8 cellular contexts compared by ENCODE assay signal in the genomic region with DNA sequence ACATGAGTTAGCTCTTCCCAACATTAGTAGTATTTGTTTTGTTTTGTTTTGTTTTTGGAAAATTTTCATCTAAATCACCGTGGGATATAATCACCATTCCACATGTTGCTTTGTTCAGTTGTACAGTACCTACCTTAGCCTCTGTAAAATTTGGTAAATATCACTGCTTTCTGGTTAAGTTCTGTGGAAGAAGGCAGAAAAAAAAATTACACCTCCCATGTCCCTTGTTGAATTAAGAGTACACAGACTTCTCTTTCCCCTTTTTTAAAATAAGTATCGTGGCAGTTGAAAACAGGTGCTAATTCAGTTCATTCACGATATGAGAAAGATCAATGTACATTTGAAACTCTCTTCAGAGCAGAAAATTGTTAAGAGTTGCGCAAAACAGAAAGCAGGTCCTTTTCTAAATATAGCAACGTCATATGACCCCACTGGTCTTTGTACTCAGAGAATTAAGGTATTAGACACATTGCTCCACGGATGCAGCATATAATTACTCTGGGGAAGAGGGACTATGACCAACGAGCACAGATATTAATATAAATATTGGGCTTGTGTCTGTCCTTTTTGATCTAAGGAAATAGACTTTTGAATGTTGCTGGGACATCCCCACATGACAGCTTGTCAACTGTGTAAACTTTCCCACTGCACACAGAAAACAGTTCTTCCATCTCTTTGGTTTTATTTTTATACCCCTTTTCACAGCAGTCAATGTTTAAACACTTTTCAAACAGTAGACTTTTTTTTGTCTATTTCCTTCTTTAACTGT. TPM values are rescaled to one million over a fixed set of nuclear protein-coding genes. Genes with fewer than 3 reads are reported as not detected.
DNase-seq lines count a peak whose midpoint lies in the region; ATAC-seq and TF ChIP-seq lines count a peak whose summit lies in the region.

No MANE protein-coding gene starts in this region.

- no peaks in the 10 kb centered on the region for H3K36me3 Mint-ChIP-seq in glutamatergic neuron (ENCODE audit: unreplicated experiment)

- H3K36me3 ChIP-seq in ACC112 (ENCODE audit: insufficient read depth, low read length) (no peaks in the 10 kb centered on the region), OCI-LY3 (replicated peaks; ENCODE audit: low read depth, low read length) (no peaks in the 10 kb centered on the region), stomach (no peaks in the 10 kb centered on the region)

- H3K4me1 ChIP-seq in ACC112 (ENCODE audit: control insufficient read depth, insufficient read depth, low read length, unreplicated experiment) (peaks cover 39% of the 10 kb centered on the region), OCI-LY3 (ENCODE audit: low read length) (peaks cover 57% of the 10 kb centered on the region), stomach (peaks cover 29 to 47% (median 37%) of the 10 kb centered on the region in 4 donors)

- no peak for TF ChIP-seq POLR2A in stomach (IDR thresholded peaks at IDR 0.05)

- peak overlapping the region; percentile 30; the same call in 1 of the 2 replicates for H3K4me3 ChIP-seq in ACC112 (ENCODE audit: low read depth, low read length)
- H3K4me3 ChIP-seq in OCI-LY3 (ENCODE audit: low read length), result peak overlapping the region; percentile 70
- H3K4me3 ChIP-seq in stomach, result no peak overlapping the region

- ATAC-seq in GM18868 (IDR thresholded peaks at IDR 0.05; ENCODE audit: unreplicated experiment), result peak; percentile 72
- peak; percentile 61 for ATAC-seq in HG03025 (IDR thresholded peaks at IDR 0.05; ENCODE audit: low FRiP score, unreplicated experiment)

- peak overlapping the region; percentile 82 for H3K4me2 ChIP-seq in OCI-LY3 (ENCODE audit: low read length)

- H2AFZ ChIP-seq in ACC112 (ENCODE audit: low read length, unreplicated experiment) (peak overlapping the region; percentile 84), OCI-LY3 (ENCODE audit: low read depth, low read length) (peak overlapping the region; percentile 67; the same call in 1 of the 2 replicates)

- TF ChIP-seq CTCF in OCI-LY3 (IDR thresholded peaks at IDR 0.05; ENCODE audit: low read depth, low read length) (no peak), glutamatergic neuron (IDR thresholded peaks at IDR 0.05; ENCODE audit: partially characterized antibody, unreplicated experiment) (no peak), stomach (IDR thresholded peaks at IDR 0.05) (no peak)

- peak overlapping the region; percentile 1 for H3K27ac Mint-ChIP-seq in glutamatergic neuron (ENCODE audit: unreplicated experiment)

- no peaks in the 10 kb centered on the region for H3K27me3 ChIP-seq in ACC112 (ENCODE audit: insufficient read depth, low read length)
- H3K27me3 ChIP-seq in OCI-LY3 (ENCODE audit: low read depth, low read length), result no peaks in the 10 kb centered on the region
- H3K27me3 ChIP-seq in stomach, result no peaks in the 10 kb centered on the region

- TF ChIP-seq EP300 in stomach (IDR thresholded peaks at IDR 0.05), result no peak

- peak overlapping the region; percentile 85 for H3K9ac ChIP-seq in OCI-LY3 (ENCODE audit: low read length)

- intact Hi-C loops in stomach (cut with DNase I; ENCODE audit: low total_unique reads), result no loop called here

- DNase-seq in glutamatergic neuron (no peak), stomach (no peak), NCI-H2029 (lab: John Stamatoyannopoulos, UW) (no peak), GM19238 (ENCODE audit: insufficient read length, low spot score) (no peak)

- H3K27ac ChIP-seq in ACC112 (ENCODE audit: low read depth, low read length) (no peak overlapping the region), OCI-LY3 (ENCODE audit: low read length) (peak overlapping the region; percentile 86), stomach (peak overlapping the region in 4 of 5 donors; percentile 54 to 86 (median 74))

- H4K20me1 ChIP-seq in OCI-LY3 (ENCODE audit: insufficient read depth, low read length), result no peaks in the 10 kb centered on the region

- H3K4me3 Mint-ChIP-seq in glutamatergic neuron (ENCODE audit: unreplicated experiment), result no peak overlapping the region

- WGBS in stomach, 5 donors, result 6 to 20% (median 9%) methylated on average over 7 of the region's 7 CpGs

- H3K9me3 ChIP-seq in OCI-LY3 (ENCODE audit: insufficient read depth, low read length), result no peaks in the 10 kb centered on the region
- H3K9me3 ChIP-seq in stomach, result no peaks in the 10 kb centered on the region

- no peaks in the 10 kb centered on the region for H3K79me2 ChIP-seq in ACC112 (ENCODE audit: control insufficient read depth, insufficient read depth, low read length, unreplicated experiment)
- no peaks in the 10 kb centered on the region for H3K79me2 ChIP-seq in OCI-LY3 (ENCODE audit: low read length)

- H3K27me3 Mint-ChIP-seq in glutamatergic neuron (ENCODE audit: unreplicated experiment), result peaks cover 2% of the 10 kb centered on the region

- H3K4me1 Mint-ChIP-seq in glutamatergic neuron (ENCODE audit: low read depth, unreplicated experiment), result peaks cover 12% of the 10 kb centered on the region

- no peaks in the 10 kb centered on the region for H3K9me3 Mint-ChIP-seq in glutamatergic neuron (ENCODE audit: unreplicated experiment)

RNA-seq across cellular contexts. Expression of a gene that starts 58.6 kb away (rescaled TPM):
- total RNA-seq in glutamatergic neuron (ENCODE audit: unreplicated experiment) (64.7 TPM), stomach (10 to 100 TPM; 24.3 to 40.2 (median 31.7) TPM)
- 1 to 10 TPM; 6.3 to 9.6 (median 7.1) TPM for polyA plus RNA-seq in stomach

Comparison
In these comparisons a context has a peak if more than half of its experiments do, and no peak if none do; other contexts are left out.
1. H3K4me3 ChIP-seq: peak in ACC112 (single experiment) and OCI-LY3 (single experiment); none in stomach (0 of 4).